In genomic region chrX:73979551-73980131, GRCh38 we compare ENCODE assay signal across 19 cellular contexts.
"Had no signal": no experiment of that assay in that cellular context is flagged by ENCODE, and none has a peak within 500 bp of the region (broad histone marks: within the 10 kb centered on the region; RNA-seq: fewer than 3 reads in every experiment).

No MANE protein-coding gene starts in this region.

- H3K4me3 Mint-ChIP-seq: stimulated activated memory B cell treated with anti-CD40 and anti-IgM and Interleukin-4, amounts not matched to agents 10 μg/mL and 1 μg/mL and 100 μg/mL, for 72 hours had no signal

- H3K27ac ChIP-seq: adrenal gland, foreskin keratinocyte, neutrophil, thyroid gland had no signal

- DNase-seq: activated CD4-positive, alpha-beta T cell treated with anti-CD3 and anti-CD28 coated beads for 1 hour; activated CD4-positive, alpha-beta T cell treated with anti-CD3 and anti-CD28 coated beads, Interleukin-2, amount 50 U/mL, for 48 hours; activated naive CD4-positive, alpha-beta T cell treated with anti-CD3 and anti-CD28 coated beads, Interleukin-2, amount 50 U/mL, for 16 hours; activated T-cell treated with anti-CD3 and anti-CD28 coated beads, Interleukin-2, amount 50 U/mL, for 1 hour; adrenal gland; caudate nucleus; cortex of kidney; effector CD8-positive, alpha-beta T cell; foreskin keratinocyte; glutamatergic neuron; posterior cingulate gyrus; retina; stimulated activated CD4-positive, alpha-beta T cell treated with anti-CD3 and anti-CD28 coated beads, Interleukin-12 subunit alpha, Interleukin-12 subunit beta, amount 100 ng/mL, for 4 hours; stimulated activated CD4-positive, alpha-beta T cell treated with anti-CD3 and anti-CD28 coated beads, Interleukin-2, amount 100 ng/mL, for 24 hours; T-cell; thyroid gland had no signal

- H3K27ac Mint-ChIP-seq: stimulated activated memory B cell treated with anti-CD40 and anti-IgM and Interleukin-4, amounts not matched to agents 10 μg/mL and 1 μg/mL and 100 μg/mL, for 72 hours had no signal

- H3K27me3 Mint-ChIP-seq: stimulated activated memory B cell treated with anti-CD40 and anti-IgM and Interleukin-4, amounts not matched to agents 10 μg/mL and 1 μg/mL and 100 μg/mL, for 72 hours; T-cell had no signal

- H3K36me3 ChIP-seq: neutrophil, thyroid gland had no signal

- H3K36me3 Mint-ChIP-seq: stimulated activated memory B cell treated with anti-CD40 and anti-IgM and Interleukin-4, amounts not matched to agents 10 μg/mL and 1 μg/mL and 100 μg/mL, for 72 hours had no signal

- ATAC-seq: foreskin keratinocyte; stimulated activated memory B cell treated with anti-CD40 and anti-IgM and Interleukin-4, amounts not matched to agents 10 μg/mL and 1 μg/mL and 100 μg/mL, for 72 hours; T-cell had no signal

- H3K4me3 ChIP-seq: adrenal gland, thyroid gland had no signal

- H3K9me3 Mint-ChIP-seq: stimulated activated memory B cell treated with anti-CD40 and anti-IgM and Interleukin-4, amounts not matched to agents 10 μg/mL and 1 μg/mL and 100 μg/mL, for 72 hours; T-cell had no signal

- H3K4me1 ChIP-seq: adrenal gland, foreskin keratinocyte, thyroid gland had no signal

- FAIRE-seq: urothelium cell line had no signal

- H3K9me3 ChIP-seq: adrenal gland, neutrophil, thyroid gland had no signal

- H3K27me3 ChIP-seq: adrenal gland, foreskin keratinocyte, neutrophil, thyroid gland had no signal
